ENCODE assay signal across 27 cellular contexts in genomic region chr11:75831915-75832502, GRCh38.
"Had no signal": no experiment of that assay in that cellular context is flagged by ENCODE, and none has a peak within 500 bp of the region (broad histone marks: within the 10 kb centered on the region; RNA-seq: fewer than 3 reads in every experiment).

No MANE protein-coding gene starts in this region.

- DNase-seq: activated CD4-positive, alpha-beta memory T cell treated with anti-CD3 and anti-CD28 coated beads for 36 hours; activated CD4-positive, alpha-beta T cell treated with anti-CD3 and anti-CD28 coated beads for 36 hours; activated CD4-positive, alpha-beta T cell treated with anti-CD3 and anti-CD28 coated beads, Interleukin-2, amount 10 ng/mL, durations not matched to agents 24 days and 14 days; activated CD4-positive, CD25-positive, alpha-beta regulatory T cell; activated CD4-positive, CD25-positive, alpha-beta regulatory T cell treated with anti-CD3 and anti-CD28 coated beads, Interleukin-2, amount 50 U/mL, for 72 hours; activated CD8-positive, alpha-beta memory T cell treated with anti-CD3 and anti-CD28 coated beads, Interleukin-2, amount 10 ng/mL, durations not matched to agents 7 days and 5 days; activated CD8-positive, alpha-beta memory T cell treated with anti-CD3 and anti-CD28 coated beads, Interleukin-2, amount 50 U/mL, for 4 hours; activated CD8-positive, alpha-beta T cell treated with anti-CD3 and anti-CD28 coated beads, Interleukin-2, amount 10 ng/mL, durations not matched to agents 7 days and 5 days; activated effector memory CD4-positive, alpha-beta T cell treated with anti-CD3 and anti-CD28 coated beads, Interleukin-2, amount 50 U/mL, for 16 hours; activated naive CD4-positive, alpha-beta T cell treated with anti-CD3 and anti-CD28 coated beads for 36 hours; activated naive CD8-positive, alpha-beta T cell treated with anti-CD3 and anti-CD28 coated beads for 36 hours; activated naive CD8-positive, alpha-beta T cell treated with anti-CD3 and anti-CD28 coated beads, Interleukin-2, amount 50 U/mL, for 24 hours; activated T-cell treated with anti-CD3 and anti-CD28 coated beads, Interleukin-2, amount 50 U/mL, for 1 hour; activated T-cell treated with anti-CD3 and anti-CD28 coated beads, Interleukin-2, amount 50 U/mL, for 48 hours; dermis blood vessel endothelial cell; effector CD4-positive, alpha-beta T cell; effector memory CD8-positive, alpha-beta T cell; foreskin fibroblast; head of caudate nucleus; T-helper 1 cell; T-helper 17 cell; T1000 had no signal

- H3K27me3 ChIP-seq: ascending aorta, breast epithelium had no signal

- H3K9me3 ChIP-seq: ascending aorta, breast epithelium had no signal

- H3K27ac ChIP-seq: ascending aorta, breast epithelium, coronary artery, epithelial cell of prostate had no signal

- H3K36me3 ChIP-seq: ascending aorta, breast epithelium had no signal

- H3K4me1 ChIP-seq: breast epithelium had no signal

- H3K4me3 ChIP-seq: ascending aorta, breast epithelium, coronary artery had no signal

- ATAC-seq: activated CD4-positive, alpha-beta T cell treated with anti-CD3 and anti-CD28 coated beads for 36 hours; activated CD8-positive, alpha-beta memory T cell treated with anti-CD3 and anti-CD28 coated beads, Interleukin-2, amount 10 ng/mL, durations not matched to agents 7 days and 5 days; activated CD8-positive, alpha-beta T cell treated with anti-CD3 and anti-CD28 coated beads, Interleukin-2, amount 10 ng/mL, durations not matched to agents 7 days and 5 days; activated naive CD8-positive, alpha-beta T cell treated with anti-CD3 and anti-CD28 coated beads, Interleukin-2, amount 50 U/mL, for 24 hours; effector memory CD8-positive, alpha-beta T cell; T-helper 17 cell had no signal

- FAIRE-seq: frontal cortex had no signal
